ENCODE assay signal across 10 cellular contexts in genomic region chr2:120546077-120546864, GRCh38.
DNase-seq lines count a peak whose midpoint lies in the region; ATAC-seq and TF ChIP-seq lines count a peak whose summit lies in the region.
"Had no signal": no experiment of that assay in that cellular context is flagged by ENCODE, and none has a peak within 500 bp of the region (broad histone marks: within the 10 kb centered on the region; RNA-seq: fewer than 3 reads in every experiment).

No MANE protein-coding gene starts in this region.

- H3K4me1 ChIP-seq in HCT116 (ENCODE audit: control insufficient read depth in 1 of 2, insufficient read depth in 2 of 2, low read length in 2 of 2) (peaks cover 0 to 7% of the 10 kb centered on the region in 2 experiments; a peak in 2 of 4 replicates), smooth muscle cell (ENCODE audit: low read depth) (no peaks in the 10 kb centered on the region)

- intact Hi-C loops in HCT116 (cut with micrococcal nuclease) = no loop called here

- CTCF ChIA-PET in HCT116 (lab: Charles Lee) = no interaction called here

- H3K9ac ChIP-seq in HCT116 (ENCODE audit: low read length) = no peak overlapping the region
- H3K9ac ChIP-seq in smooth muscle cell (ENCODE audit: low read depth) = peak overlapping the region; percentile 55

- no peak for TF ChIP-seq CTCF in HCT116 (IDR thresholded peaks at IDR 0.05 in 2 of 3, conservative IDR thresholded peaks at IDR 0.05 in 1 of 3; ENCODE audit: borderline replicate concordance in 1 of 3, insufficient read depth in 1 of 3, low read depth in 2 of 3, low read length in 2 of 3)
- no peak for TF ChIP-seq CTCF in smooth muscle cell (IDR thresholded peaks at IDR 0.05; ENCODE audit: borderline replicate concordance, insufficient read depth, poor library complexity, severe bottlenecking)
- no peak for TF ChIP-seq CTCF in GM13977 (IDR thresholded peaks at IDR 0.05; ENCODE audit: extremely low read depth, insufficient read depth, missing control alignments)

- no peaks in the 10 kb centered on the region for H4K20me1 ChIP-seq in HCT116 (ENCODE audit: insufficient read depth)
- H4K20me1 ChIP-seq in smooth muscle cell (ENCODE audit: low read depth) = no peaks in the 10 kb centered on the region

- H3K9me2 ChIP-seq in HCT116 (ENCODE audit: insufficient read depth) = no peaks in the 10 kb centered on the region

- 10% methylated on average over 27 of the region's 27 CpGs for WGBS in smooth muscle cell (ENCODE audit: low lambda C conversion rate)

- H3K36me3 ChIP-seq in HCT116 (ENCODE audit: control insufficient read depth in 1 of 2, insufficient read depth in 2 of 2, low read length in 2 of 2) (no peaks in the 10 kb centered on the region), smooth muscle cell (ENCODE audit: low read depth) (no peaks in the 10 kb centered on the region)

- H3K4me2 ChIP-seq in HCT116 (ENCODE audit: low read length) (no peak overlapping the region), smooth muscle cell (peak overlapping the region; percentile 63)

- no peak for TF ChIP-seq POLR2A in HCT116 (IDR thresholded peaks at IDR 0.05; ENCODE audit: borderline replicate concordance, extremely low read depth, insufficient read depth, insufficient read length)

- H3K79me2 ChIP-seq in HCT116 (ENCODE audit: insufficient read depth, low read length) (no peaks in the 10 kb centered on the region), smooth muscle cell (ENCODE audit: low read depth) (no peaks in the 10 kb centered on the region)

- H3K27me3 ChIP-seq in HCT116 (ENCODE audit: insufficient read depth, low read length) = no peaks in the 10 kb centered on the region
- no peaks in the 10 kb centered on the region for H3K27me3 ChIP-seq in smooth muscle cell (ENCODE audit: low read depth)

- ATAC-seq in HCT116 (no peak), HG03139 (IDR thresholded peaks at IDR 0.05; ENCODE audit: unreplicated experiment) (no peak), GM19351 (IDR thresholded peaks at IDR 0.05; ENCODE audit: unreplicated experiment) (no peak)

- POLR2A ChIA-PET in HCT116 (lab: Charles Lee) = no interaction called here

- in situ Hi-C loops in GM13977 (cut with MboI; ENCODE audit: low pct_unique_long_range_greater_than_20kb, low sequenced_read_pairs, unreplicated experiment) = no loop called here

- H3F3A ChIP-seq in smooth muscle cell (ENCODE audit: low read depth) = peaks cover 10% of the 10 kb centered on the region

- no peak for DNase-seq in HCT116 (ENCODE audit: low read depth, low spot score)
- DNase-seq in amniotic epithelial cell (ENCODE audit: low read depth) = peak; percentile 97
- peak; percentile 32 for DNase-seq in iPS-NIHi7 (ENCODE audit: extremely low spot score)
- peak; percentile 36 for DNase-seq in smooth muscle cell (lab: John Stamatoyannopoulos, UW; ENCODE audit: unreplicated experiment)
- no peak for DNase-seq in T-helper 9 cell
- no peak for DNase-seq in GM13977 (ENCODE audit: low spot score)
- DNase-seq: activated effector memory CD4-positive, alpha-beta T cell treated with anti-CD3 and anti-CD28 coated beads, Interleukin-2, amount 50 U/mL, for 16 hours; stimulated activated naive CD4-positive, alpha-beta T cell had no signal

- H3K4me3 ChIP-seq in HCT116 (replicated peaks in 1 of 2; ENCODE audit: low read depth in 1 of 2, low read length in 2 of 2) (no peak overlapping the region), smooth muscle cell (no peak overlapping the region)

- H2AFZ ChIP-seq in HCT116 (ENCODE audit: low read depth, low read length, poor library complexity, severe bottlenecking) (no peak overlapping the region), smooth muscle cell (ENCODE audit: low read depth) (no peak overlapping the region)

- BruUV-seq in HCT116 (replicated peaks; lab: Mats Ljungman, UMichigan) = no TSS peak

- no peak overlapping the region for H3K27ac ChIP-seq in HCT116 (ENCODE audit: low read depth, low read length)
- H3K27ac ChIP-seq in smooth muscle cell (ENCODE audit: low read depth) = peak overlapping the region; percentile 84

- no peak for TF ChIP-seq RAD21 in HCT116 (IDR thresholded peaks at IDR 0.05; ENCODE audit: low read depth)

- RAD21 ChIA-PET in HCT116 (lab: Charles Lee; ENCODE audit: low non-redundant PET in 1 of 2, low total read pairs in 2 of 2, uncharacterized antibody in 2 of 2, unreplicated experiment in 2 of 2) = no interaction called here

- no peaks in the 10 kb centered on the region for H3K9me3 ChIP-seq in HCT116 (ENCODE audit: control insufficient read depth in 1 of 2, insufficient read depth in 1 of 2, low read depth in 1 of 2, low read length in 2 of 2)
- no peaks in the 10 kb centered on the region for H3K9me3 ChIP-seq in smooth muscle cell (replicated peaks; ENCODE audit: low read depth)

TF ChIP-seq in HCT116, 20 proteins besides CTCF, POLR2A, EP300 and RAD21:
- TF ChIP-seq EGR1 (IDR thresholded peaks at IDR 0.05; ENCODE audit: low read depth) = peak; percentile 34; the same call in 1 of the 2 replicates
- TF ChIP-seq CBX3 (IDR thresholded peaks at IDR 0.05; ENCODE audit: low read depth) = no peak

Comparison
In these comparisons a context has a peak if more than half of its experiments do, and no peak if none do; other contexts are left out.
1. DNase-seq: peak in amniotic epithelial cell (single experiment), iPS-NIHi7 (single experiment) and smooth muscle cell (single experiment); none in HCT116 (single experiment), T-helper 9 cell (single experiment) and GM13977 (single experiment).